ENCODE assay signal across 8 cellular contexts in genomic region chr3:128725932-128726690, GRCh38. TPM values are rescaled to one million over a fixed set of nuclear protein-coding genes. Genes with fewer than 3 reads are reported as not detected.
DNase-seq lines count a peak whose midpoint lies in the region; ATAC-seq, FAIRE-seq and TF ChIP-seq lines count a peak whose summit lies in the region.

RAB7A (plus strand) TSS chr3:128726183; CDS start chr3:128795368, 69,185 bp downstream.

- H3K27ac ChIP-seq in adipose tissue (ENCODE audit: low read depth, low read length), result peak within 1 kb of the TSS; percentile 83

- H3K36me3 Mint-ChIP-seq in T-cell (peaks cover 7% of the 10 kb centered on the region), type B pancreatic cell (peaks cover 19% of the 10 kb centered on the region)

- CTCF ChIA-PET in T-cell (lab: Charles Lee), result interaction anchor here in 1 of 2 donors (0.8 kb wide), 1 partner anchor 46 kb away, joined by 3 read pairs; no protein-coding TSS in a partner anchor

- peak; percentile 100 for FAIRE-seq in GM12891 (lab: Jason Lieb, UNC)

- 0 to 1% (median 1%) methylated on average over 70 to 71 of the region's 71 CpGs for WGBS in adipose tissue, 3 donors

- TF ChIP-seq CTCF in type B pancreatic cell (conservative IDR thresholded peaks at IDR 0.05), result no peak

- H3K4me1 Mint-ChIP-seq in T-cell (peaks cover 52 to 57% (median 54%) of the 10 kb centered on the region in 3 donors), type B pancreatic cell (ENCODE audit: unreplicated experiment) (peaks cover 46% of the 10 kb centered on the region)

- peak; percentile 90 for ATAC-seq in HG02840 (IDR thresholded peaks at IDR 0.05; ENCODE audit: low FRiP score, unreplicated experiment)
- ATAC-seq in T-cell (replicated peaks in 1 of 4), result peak; percentile 97

- H3K9me3 Mint-ChIP-seq in T-cell (no peaks in the 10 kb centered on the region), type B pancreatic cell (no peaks in the 10 kb centered on the region)

- TF ChIP-seq POLR2A in GM12891 (IDR thresholded peaks at IDR 0.05; ENCODE audit: low read depth, low read length), result peak; percentile 90

- POLR2A ChIA-PET in T-cell (lab: Charles Lee), result interaction anchor here (0.6 to 0.8 kb wide), 2 partner anchors 45 to 92 kb away, joined by 4 to 8 read pairs; no protein-coding TSS in a partner anchor

- peak within 1 kb of the TSS; percentile 91 to 97 (median 92) for H3K4me3 Mint-ChIP-seq in T-cell
- H3K4me3 Mint-ChIP-seq in type B pancreatic cell, result peak within 1 kb of the TSS; percentile 98

- H3K27me3 Mint-ChIP-seq in T-cell (peaks cover 0 to 2% of the 10 kb centered on the region in 2 donors), type B pancreatic cell (peaks cover 3% of the 10 kb centered on the region)

- intact Hi-C loops in cardiac septum (cut with DNase I), result loop anchor here (1.0 to 5.0 kb wide), 3 partner anchors 45 to 69 kb away; no protein-coding TSS in a partner anchor

- peak within 1 kb of the TSS; percentile 89 to 92 for H3K27ac Mint-ChIP-seq in T-cell
- peak within 1 kb of the TSS; percentile 99 for H3K27ac Mint-ChIP-seq in type B pancreatic cell

- DNase-seq in GM12891 (ENCODE audit: insufficient read length, low spot score) (peak; percentile 91), NCI-H1436 treated with DMSO at 0.1 percent for 48 hours (lab: John Stamatoyannopoulos, UW) (peak; percentile 95), T-cell (peak; percentile 89 to 98 (median 97)), cardiac septum (ENCODE audit: low spot score) (peak; percentile 99), pons (ENCODE audit: low spot score) (peak; percentile 97), type B pancreatic cell (ENCODE audit: extremely low spot score, unreplicated experiment) (peak; percentile 99)

TF ChIP-seq in GM12891, 5 proteins besides CTCF, POLR2A, EP300 and RAD21:
- TF ChIP-seq POLR2AphosphoS5 (IDR thresholded peaks at IDR 0.05; ENCODE audit: low read depth, low read length) (peak; percentile 85), POU2F2 (IDR thresholded peaks at IDR 0.05; ENCODE audit: low read depth, low read length) (0 out of 2 replicates have a peak, but pooled peaks have one; percentile 17), SPI1 (IDR thresholded peaks at IDR 0.05; ENCODE audit: low read depth, low read length) (peak; percentile 53), TAF1 (IDR thresholded peaks at IDR 0.05; ENCODE audit: low read depth, low read length) (peak; percentile 81), PAX5 (IDR thresholded peaks at IDR 0.05; ENCODE audit: insufficient read depth, low read length, severe bottlenecking) (no peak)

RNA-seq across cellular contexts. Expression of gene RAB7A, which starts in this region (rescaled TPM):
- polyA plus RNA-seq in GM12891 (2012; ENCODE audit: low read depth, missing spikeins), result 96.8 TPM
- total RNA-seq in T-cell (100 to 1,000 TPM; 130 to 161 (median 140) TPM), cardiac septum (215 TPM), type B pancreatic cell (ENCODE audit: low replicate concordance) (157 and 216 TPM in 2 replicates)
- polyA plus RNA-seq in adipose tissue, result 100 to 1,000 TPM in 2 of 3 donors, 10 to 100 TPM in 1; 55.9 to 196 (median 173) TPM

Comparison
In these comparisons a context has a peak if more than half of its experiments do, and no peak if none do; other contexts are left out.
1. Peak in every context shown above with its lines: DNase-seq, ATAC-seq and H3K27ac ChIP-seq.